9 cellular contexts compared by ENCODE assay signal in the genomic region with DNA sequence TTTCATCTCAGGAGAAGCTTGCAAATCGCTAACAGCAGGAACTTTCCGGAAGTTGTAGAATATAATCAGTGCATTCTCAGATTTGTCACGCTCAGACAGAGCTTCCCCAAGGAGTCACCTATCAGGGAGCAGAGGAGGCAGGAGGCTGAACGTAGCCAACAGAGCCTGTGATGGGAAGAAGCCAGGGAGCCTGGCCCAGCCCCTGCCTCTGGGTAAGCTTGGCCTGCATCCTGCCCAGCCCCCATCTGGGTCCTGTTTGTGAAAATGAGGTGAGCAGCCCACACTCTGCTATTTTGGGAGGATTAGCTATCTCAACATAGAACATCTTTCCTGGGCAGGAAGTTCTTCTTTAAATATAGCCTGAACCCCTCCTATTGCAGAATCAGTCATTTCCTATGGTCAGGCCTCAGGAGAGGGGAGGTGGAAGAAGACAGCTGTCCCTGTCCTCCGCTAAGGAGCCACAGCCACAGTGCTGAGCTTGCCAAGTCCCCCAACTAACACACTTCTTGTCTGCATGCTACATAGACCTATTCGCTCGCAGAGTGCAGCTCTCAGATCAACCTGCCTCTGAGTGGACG.
DNase-seq lines count a peak whose midpoint lies in the region; ATAC-seq and TF ChIP-seq lines count a peak whose summit lies in the region.
"Had no signal": no experiment of that assay in that cellular context is flagged by ENCODE, and none has a peak within 500 bp of the region (broad histone marks: within the 10 kb centered on the region; RNA-seq: fewer than 3 reads in every experiment).

No MANE protein-coding gene starts in this region.

- peak; percentile 83 for ATAC-seq in GM18511 (IDR thresholded peaks at IDR 0.05; ENCODE audit: unreplicated experiment)
- ATAC-seq in GM21825 (IDR thresholded peaks at IDR 0.05; ENCODE audit: unreplicated experiment): peak; percentile 92
- ATAC-seq in effector memory CD8-positive, alpha-beta T cell (replicated peaks): no peak

- peaks cover 5% of the 10 kb centered on the region for H3K27me3 Mint-ChIP-seq in nephron (ENCODE audit: low read depth)
- peaks cover 73 to 78% of the 10 kb centered on the region in 2 donors for H3K27me3 Mint-ChIP-seq in effector memory CD8-positive, alpha-beta T cell

- H3K4me1 Mint-ChIP-seq in nephron: peaks cover 90% of the 10 kb centered on the region
- H3K4me1 Mint-ChIP-seq in effector memory CD8-positive, alpha-beta T cell (ENCODE audit: low read depth in 2 of 2): peaks cover 3 to 17% of the 10 kb centered on the region in 2 donors

- no peak for TF ChIP-seq CTCF in nephron (IDR thresholded peaks at IDR 0.05; ENCODE audit: unreplicated experiment in 3 of 3)

- no peaks in the 10 kb centered on the region for H3K9me3 Mint-ChIP-seq in nephron
- no peaks in the 10 kb centered on the region for H3K9me3 Mint-ChIP-seq in effector memory CD8-positive, alpha-beta T cell

- DNase-seq in Kasumi-1 (lab: John Stamatoyannopoulos, UW): peak; percentile 64 to 74
- DNase-seq in HuH-7 (ENCODE audit: low spot score): no peak
- DNase-seq in SW 1271 (lab: John Stamatoyannopoulos, UW): no peak
- no peak for DNase-seq in effector memory CD8-positive, alpha-beta T cell
- DNase-seq in COLO829 (ENCODE audit: low spot score): no peak
- DNase-seq: hippocampal formation had no signal

- peak overlapping the region; percentile 87 to 97 (median 91) for H3K27ac Mint-ChIP-seq in nephron
- no peak overlapping the region for H3K27ac Mint-ChIP-seq in effector memory CD8-positive, alpha-beta T cell

- no peaks in the 10 kb centered on the region for H3K36me3 Mint-ChIP-seq in nephron (ENCODE audit: low read depth)
- no peaks in the 10 kb centered on the region for H3K36me3 Mint-ChIP-seq in effector memory CD8-positive, alpha-beta T cell (ENCODE audit: insufficient read depth)

- peak overlapping the region in 2 of 3 experiments; percentile 37 to 46 for H3K4me3 Mint-ChIP-seq in nephron
- H3K4me3 Mint-ChIP-seq in effector memory CD8-positive, alpha-beta T cell: no peak overlapping the region

Comparison
In these comparisons a context has a peak if more than half of its experiments do, and no peak if none do; other contexts are left out.
1. DNase-seq: peak in Kasumi-1 (2 of 2); none in HuH-7 (single experiment), SW 1271 (0 of 2), effector memory CD8-positive, alpha-beta T cell (0 of 3) and COLO829 (single experiment).
2. H3K27ac Mint-ChIP-seq: peak in nephron (3 of 3); none in effector memory CD8-positive, alpha-beta T cell (0 of 2).
3. H3K4me3 Mint-ChIP-seq: peak in nephron (2 of 3); none in effector memory CD8-positive, alpha-beta T cell (0 of 2).